1 cellular context compared by ENCODE assay signal in genomic region chr13:102800145-102801041, GRCh38.
TF ChIP-seq lines count a peak whose summit lies in the region.

No MANE protein-coding gene starts in this region.

TF ChIP-seq in SK-N-SH, 30 proteins besides CTCF, POLR2A, EP300 and RAD21 (continued from another document):
- TF ChIP-seq REST (IDR thresholded peaks at IDR 0.05; ENCODE audit: low read depth, low read length) (no peak), FOXM1 (IDR thresholded peaks at IDR 0.05; ENCODE audit: low read depth) (peak; percentile 31; the same call in 1 of the 2 replicates), NFIC (IDR thresholded peaks at IDR 0.05; ENCODE audit: borderline replicate concordance) (no peak; the same call in 1 of the 2 replicates), CHD2 (IDR thresholded peaks at IDR 0.05; ENCODE audit: low read length, partially characterized antibody) (peak; percentile 9), RCOR1 (IDR thresholded peaks at IDR 0.05; ENCODE audit: low read length) (no peak; the same call in 1 of the 2 replicates), EZH2phosphoT487 (IDR thresholded peaks at IDR 0.05; ENCODE audit: borderline replicate concordance, low read depth) (no peak), FOXJ3 (CRISPR knock-in tag; IDR thresholded peaks at IDR 0.05) (no peak), MAX (IDR thresholded peaks at IDR 0.05; ENCODE audit: low read depth) (0 out of 2 replicates have a peak, but pooled peaks have one; percentile 34), USF2 (IDR thresholded peaks at IDR 0.05; ENCODE audit: borderline replicate concordance, low read depth, low read length) (no peak), FOSL2 (IDR thresholded peaks at IDR 0.05; ENCODE audit: borderline replicate concordance, low read depth) (no peak), IRF3 (IDR thresholded peaks at IDR 0.05; ENCODE audit: low read depth, low read length) (no peak), MXI1 (IDR thresholded peaks at IDR 0.05; ENCODE audit: low read depth, low read length) (peak; percentile 46; the same call in 1 of the 2 replicates), ZBTB33 (IDR thresholded peaks at IDR 0.05; ENCODE audit: borderline replicate concordance, low read depth) (no peak), USF1 (IDR thresholded peaks at IDR 0.05; ENCODE audit: borderline replicate concordance, low read depth) (no peak), PBX3 (IDR thresholded peaks at IDR 0.05) (no peak), YY1 (IDR thresholded peaks at IDR 0.05; ENCODE audit: low read depth) (no peak), GATA2 (CRISPR knock-in tag; IDR thresholded peaks at IDR 0.05) (no peak), SMC3 (IDR thresholded peaks at IDR 0.05; ENCODE audit: low read depth, low read length) (peak; percentile 43), MEF2A (IDR thresholded peaks at IDR 0.05; ENCODE audit: borderline replicate concordance, low read depth) (no peak), ELF1 (IDR thresholded peaks at IDR 0.05) (no peak), NRF1 (IDR thresholded peaks at IDR 0.05; ENCODE audit: low read depth, low read length) (no peak), RXRA (IDR thresholded peaks at IDR 0.05; ENCODE audit: borderline replicate concordance, low read depth) (no peak), TCF12 (IDR thresholded peaks at IDR 0.05) (no peak), SIN3A (IDR thresholded peaks at IDR 0.05; ENCODE audit: borderline replicate concordance, low read depth, low read length) (no peak), POLR2AphosphoS5 (IDR thresholded peaks at IDR 0.05; ENCODE audit: low read depth, low read length) (0 out of 2 replicates have a peak, but pooled peaks have one; percentile 20)
